1 cellular context compared by ENCODE assay signal in genomic region chr14:40983604-40984003, GRCh38.
TF ChIP-seq lines count a peak whose summit lies in the region.

No MANE protein-coding gene starts in this region.

TF ChIP-seq in IMR-90, 13 proteins besides CTCF, POLR2A, EP300 and RAD21 (continued from another document):
- no peak for TF ChIP-seq BHLHE40 (IDR thresholded peaks at IDR 0.05; ENCODE audit: low read depth, low read length)
- TF ChIP-seq USF2 (IDR thresholded peaks at IDR 0.05; ENCODE audit: low read depth, low read length), result no peak
TF ChIP-seq in IMR-90: peak in this region for 0.
